In genomic region chr16:67456383-67457140, GRCh38 we compare ENCODE assay signal across 8 cellular contexts. TPM values are rescaled to one million over a fixed set of nuclear protein-coding genes. Genes with fewer than 3 reads are reported as not detected.
DNase-seq lines count a peak whose midpoint lies in the region; ATAC-seq and TF ChIP-seq lines count a peak whose summit lies in the region.

No MANE protein-coding gene starts in this region.

- peak overlapping the region in 2 of 4 donors; percentile 46 to 58 for H3K4me3 ChIP-seq in Peyer's patch

- ATAC-seq in foreskin keratinocyte: peak; percentile 48
- no peak for ATAC-seq in GM18868 (IDR thresholded peaks at IDR 0.05; ENCODE audit: unreplicated experiment)

- intact Hi-C loops in posterior vena cava (cut with DNase I): no loop called here

- H3K27ac ChIP-seq in Peyer's patch (peak overlapping the region; percentile 18 to 98 (median 94)), foreskin keratinocyte (no peak overlapping the region)

- TF ChIP-seq CTCF in Peyer's patch (IDR thresholded peaks at IDR 0.05) (peak in 4 of 6 experiments; percentile 35 to 86 (median 78)), foreskin keratinocyte (conservative IDR thresholded peaks at IDR 0.05) (peak; percentile 69)

- peaks cover 0 to 17% (median 0%) of the 10 kb centered on the region in 3 donors for H3K36me3 ChIP-seq in Peyer's patch

- DNase-seq in EH (ENCODE audit: low read depth) (peak; percentile 32), Peyer's patch (peak in 2 of 3 donors; percentile 80 to 83), foreskin keratinocyte (peak; percentile 17 to 20), posterior vena cava (ENCODE audit: low spot score) (peak; percentile 92), NOMO-1 treated with dmso at 0.1 percent for 144 hours (lab: John Stamatoyannopoulos, UW; ENCODE audit: unreplicated experiment) (no peak), globus pallidus (ENCODE audit: low spot score) (no peak), NCI-H1092 (lab: John Stamatoyannopoulos, UW) (no peak)

- H3K9me3 ChIP-seq in Peyer's patch: no peaks in the 10 kb centered on the region

- TF ChIP-seq POLR2A in Peyer's patch (IDR thresholded peaks at IDR 0.05): peak in 1 of 2 donors; percentile 88

- peaks cover 3 to 88% (median 35%) of the 10 kb centered on the region in 4 donors for H3K4me1 ChIP-seq in Peyer's patch
- no peaks in the 10 kb centered on the region for H3K4me1 ChIP-seq in foreskin keratinocyte

- no peaks in the 10 kb centered on the region for H3K27me3 ChIP-seq in Peyer's patch
- no peaks in the 10 kb centered on the region for H3K27me3 ChIP-seq in foreskin keratinocyte

RNA-seq across cellular contexts. Expression of gene ATP6V0D1, which starts 24.4 kb away (rescaled TPM):
- total RNA-seq in Peyer's patch (100 to 1,000 TPM; 131 to 223 (median 202) TPM), foreskin keratinocyte (97.7 and 102 TPM in 2 replicates), posterior vena cava (10 to 100 TPM; 56.7 to 73.4 TPM)
- polyA plus RNA-seq in foreskin keratinocyte: 114 and 119 TPM in 2 replicates

RNA-seq across cellular contexts. Expression of gene HSD11B2, which starts 25.6 kb away (rescaled TPM):
- total RNA-seq in Peyer's patch (100 to 1,000 TPM; 116 to 688 (median 499) TPM), foreskin keratinocyte (0.78 and 1.1 TPM in 2 replicates), posterior vena cava (1 to 10 TPM in 1 of 2 donors, under 1 TPM in 1; 0.43 to 3.2 TPM)
- 1.3 and 1.5 TPM in 2 replicates for polyA plus RNA-seq in foreskin keratinocyte

RNA-seq across cellular contexts. Expression of gene AGRP, which starts 26.8 kb away (rescaled TPM):
- not detected for total RNA-seq in Peyer's patch
- total RNA-seq in foreskin keratinocyte: not detected in 2 replicates
- not detected in 2 replicates for polyA plus RNA-seq in foreskin keratinocyte
- not detected for total RNA-seq in posterior vena cava

RNA-seq across cellular contexts. Expression of gene ZDHHC1, which starts 40.3 kb away (rescaled TPM):
- total RNA-seq in Peyer's patch (10 to 100 TPM in 1 of 4 donors, 1 to 10 TPM in 3; 3.5 to 14.5 (median 6.3) TPM), foreskin keratinocyte (3.3 and 3.6 TPM in 2 replicates), posterior vena cava (10 to 100 TPM; 10.7 to 11.3 TPM)
- polyA plus RNA-seq in foreskin keratinocyte: 3.2 and 3.9 TPM in 2 replicates

Comparison
In these comparisons a context has a peak if more than half of its experiments do, and no peak if none do; other contexts are left out.
1. DNase-seq: peak in EH (single experiment), Peyer's patch (2 of 3), foreskin keratinocyte (2 of 2) and posterior vena cava (single experiment); none in NOMO-1 treated with dmso at 0.1 percent for 144 hours (single experiment), globus pallidus (single experiment) and NCI-H1092 (single experiment).
2. RNA of gene HSD11B2, which starts 25.6 kb away (total RNA-seq): 116 to 688 TPM in Peyer's patch; 0.43 to 3.2 TPM in posterior vena cava and 0.78 to 1.1 TPM in foreskin keratinocyte; every median in the first group is over 10 times any median in the second.